ENCODE assay signal across 25 cellular contexts in genomic region chr17:63041251-63041650, GRCh38.
DNase-seq lines count a peak whose midpoint lies in the region; FAIRE-seq lines count a peak whose summit lies in the region.
"Had no signal": no experiment of that assay in that cellular context is flagged by ENCODE, and none has a peak within 500 bp of the region (broad histone marks: within the 10 kb centered on the region; RNA-seq: fewer than 3 reads in every experiment).

No MANE protein-coding gene starts in this region.

- DNase-seq in activated CD4-positive, alpha-beta T cell treated with anti-CD3 and anti-CD28 coated beads, Interleukin-2, amount 10 ng/mL, durations not matched to agents 7 days and 5 days, result no peak
- DNase-seq in activated CD4-positive, alpha-beta T cell treated with anti-CD3 and anti-CD28 coated beads, Interleukin-2, amount 50 U/mL, for 48 hours, result no peak
- peak in 1 of 2 experiments; percentile 51 for DNase-seq in SJCRH30
- DNase-seq in NCI-H146 treated with DMSO at 0.1 percent for 48 hours (lab: John Stamatoyannopoulos, UW; ENCODE audit: unreplicated experiment), result no peak
- DNase-seq in NOMO-1 treated with dmso at 0.1 percent for 144 hours (lab: John Stamatoyannopoulos, UW; ENCODE audit: unreplicated experiment), result no peak
- no peak for DNase-seq in G401 (ENCODE audit: low spot score)
- DNase-seq: activated CD4-positive, alpha-beta T cell treated with anti-CD3 and anti-CD28 coated beads for 48 hours; activated naive CD4-positive, alpha-beta T cell treated with anti-CD3 and anti-CD28 coated beads for 36 hours; adrenal gland; body of pancreas; Caco-2; cerebellar nuclear complex; head of caudate nucleus; KG1; lower lobe of right lung; OCI-M1; pancreas; Right ventricle myocardium superior; spleen; trophoblast cell had no signal

- no peaks in the 10 kb centered on the region for H3K36me3 ChIP-seq in SJCRH30
- H3K36me3 ChIP-seq: adrenal gland; BLaER1 treated with 17β-estradiol and CSF1 and Interleukin-3, amounts not matched to agents 10 nM and 100 nM; lower lobe of right lung; pancreas; right atrium auricular region; spleen had no signal

- H3K27ac ChIP-seq in SJCRH30, result peak overlapping the region; percentile 18; the same call in 1 of the 2 replicates
- H3K27ac ChIP-seq: adrenal gland; BLaER1 treated with 17β-estradiol and CSF1 and Interleukin-3, amounts not matched to agents 10 nM and 100 nM; body of pancreas; lower lobe of right lung; pancreas; right atrium auricular region; spleen had no signal

- H3K4me3 Mint-ChIP-seq in activated CD4-positive, alpha-beta T cell treated with anti-CD3 and anti-CD28 coated beads, Interleukin-2, amount 10 ng/mL, durations not matched to agents 7 days and 5 days, result no peak overlapping the region
- H3K4me3 Mint-ChIP-seq: activated naive CD4-positive, alpha-beta T cell treated with anti-CD3 and anti-CD28 coated beads for 36 hours; T-helper 2 cell treated with Interferon-gamma antibody and Interleukin-4, amounts not matched to agents 5 μg/mL and 100 μg/mL, for 36 hours had no signal

- peaks cover 22% of the 10 kb centered on the region for H3K4me1 ChIP-seq in SJCRH30
- H3K4me1 ChIP-seq: adrenal gland, body of pancreas, Caco-2, spleen had no signal

- peak overlapping the region; percentile 5 for H3K4me3 ChIP-seq in SJCRH30
- H3K4me3 ChIP-seq: adrenal gland; BLaER1 treated with 17β-estradiol and CSF1 and Interleukin-3, amounts not matched to agents 10 nM and 100 nM; body of pancreas; lower lobe of right lung; pancreas; right atrium auricular region; spleen had no signal

- in situ Hi-C loops in G401 (cut with HindIII; ENCODE audit: low sequenced_read_pairs), result no loop called here

- peak overlapping the region; percentile 20 for H3K27ac Mint-ChIP-seq in activated CD4-positive, alpha-beta T cell treated with anti-CD3 and anti-CD28 coated beads, Interleukin-2, amount 10 ng/mL, durations not matched to agents 7 days and 5 days
- H3K27ac Mint-ChIP-seq: activated naive CD4-positive, alpha-beta T cell treated with anti-CD3 and anti-CD28 coated beads for 36 hours; T-helper 2 cell treated with Interferon-gamma antibody and Interleukin-4, amounts not matched to agents 5 μg/mL and 100 μg/mL, for 36 hours had no signal

- POLR2A ChIA-PET in activated CD4-positive, alpha-beta T cell treated with anti-CD3 and anti-CD28 coated beads, Interleukin-2, amount 10 ng/mL, durations not matched to agents 7 days and 5 days (lab: Charles Lee), result no interaction called here

- no peaks in the 10 kb centered on the region for H3K27me3 Mint-ChIP-seq in activated CD4-positive, alpha-beta T cell treated with anti-CD3 and anti-CD28 coated beads, Interleukin-2, amount 10 ng/mL, durations not matched to agents 7 days and 5 days

- FAIRE-seq in islet of Langerhans (lab: Jason Lieb, UNC), result peak; percentile 73
- FAIRE-seq: pancreas had no signal

- no peaks in the 10 kb centered on the region for H3K27me3 ChIP-seq in SJCRH30
- H3K27me3 ChIP-seq: adrenal gland; BLaER1 treated with 17β-estradiol and CSF1 and Interleukin-3, amounts not matched to agents 10 nM and 100 nM; body of pancreas; pancreas; right atrium auricular region; spleen had no signal

- CTCF ChIA-PET in activated CD4-positive, alpha-beta T cell treated with anti-CD3 and anti-CD28 coated beads, Interleukin-2, amount 10 ng/mL, durations not matched to agents 7 days and 5 days (lab: Charles Lee), result no interaction called here

- peaks cover 10% of the 10 kb centered on the region for H3K4me1 Mint-ChIP-seq in activated CD4-positive, alpha-beta T cell treated with anti-CD3 and anti-CD28 coated beads, Interleukin-2, amount 10 ng/mL, durations not matched to agents 7 days and 5 days

- no peaks in the 10 kb centered on the region for H3K36me3 Mint-ChIP-seq in activated CD4-positive, alpha-beta T cell treated with anti-CD3 and anti-CD28 coated beads, Interleukin-2, amount 10 ng/mL, durations not matched to agents 7 days and 5 days (ENCODE audit: low read depth)

- no peaks in the 10 kb centered on the region for H3K9me3 ChIP-seq in SJCRH30 (replicated peaks)
- H3K9me3 ChIP-seq: adrenal gland; BLaER1 treated with 17β-estradiol and CSF1 and Interleukin-3, amounts not matched to agents 10 nM and 100 nM; body of pancreas; Caco-2; lower lobe of right lung; pancreas; right atrium auricular region; spleen had no signal

- no peaks in the 10 kb centered on the region for H3K9me3 Mint-ChIP-seq in activated CD4-positive, alpha-beta T cell treated with anti-CD3 and anti-CD28 coated beads, Interleukin-2, amount 10 ng/mL, durations not matched to agents 7 days and 5 days
- H3K9me3 Mint-ChIP-seq: activated naive CD4-positive, alpha-beta T cell treated with anti-CD3 and anti-CD28 coated beads for 36 hours; nephron; T-helper 2 cell treated with Interferon-gamma antibody and Interleukin-4, amounts not matched to agents 5 μg/mL and 100 μg/mL, for 36 hours had no signal
